19 cellular contexts compared by ENCODE assay signal in genomic region chr15:49135342-49135857, GRCh38. TPM values are rescaled to one million over a fixed set of nuclear protein-coding genes. Genes with fewer than 3 reads are reported as not detected.
DNase-seq lines count a peak whose midpoint lies in the region; ATAC-seq, FAIRE-seq and TF ChIP-seq lines count a peak whose summit lies in the region.
"Had no signal": no experiment of that assay in that cellular context is flagged by ENCODE, and none has a peak within 500 bp of the region (broad histone marks: within the 10 kb centered on the region; RNA-seq: fewer than 3 reads in every experiment).

No MANE protein-coding gene starts in this region.

- H3K4me2 ChIP-seq in mammary epithelial cell (ENCODE audit: insufficient read depth, low read depth, low read length) (peak overlapping the region; percentile 38), GM12878 (ENCODE audit: control insufficient read depth, insufficient read depth) (no peak overlapping the region), OCI-LY7 (ENCODE audit: low read length) (no peak overlapping the region)
- H3K4me2 ChIP-seq: neural progenitor cell had no signal

- no peaks in the 10 kb centered on the region for H4K20me1 ChIP-seq in mammary epithelial cell (ENCODE audit: insufficient read depth, low read length)
- H4K20me1 ChIP-seq in GM12878 (ENCODE audit: control insufficient read depth, insufficient read depth): no peaks in the 10 kb centered on the region
- H4K20me1 ChIP-seq in OCI-LY7 (ENCODE audit: insufficient read depth, low read length): no peaks in the 10 kb centered on the region

- H3K4me3 ChIP-seq in mammary epithelial cell (replicated peaks in 1 of 3; ENCODE audit: insufficient read depth in 1 of 3, low read depth in 2 of 3, low read length in 3 of 3) (no peak overlapping the region), GM12878 (no peak overlapping the region), body of pancreas (no peak overlapping the region), OCI-LY7 (ENCODE audit: low read depth, low read length, poor library complexity, severe bottlenecking) (no peak overlapping the region)
- H3K4me3 ChIP-seq: neural progenitor cell had no signal

- POLR2A ChIA-PET in MCF 10A (lab: Yijun Ruan, JAX): no interaction called here
- POLR2A ChIA-PET in GM12878 (lab: Charles Lee): no interaction called here
- POLR2A ChIA-PET in OCI-LY7 (lab: Charles Lee): no interaction called here

- TF ChIP-seq EP300 in GM12878 (IDR thresholded peaks at IDR 0.05; ENCODE audit: borderline replicate concordance in 1 of 2, control insufficient read depth in 1 of 2, low read depth in 2 of 2, low read length in 2 of 2): no peak

- peaks cover 6% of the 10 kb centered on the region for H3K4me1 Mint-ChIP-seq in MCF 10A (ENCODE audit: insufficient read depth, unreplicated experiment)
- H3K4me1 Mint-ChIP-seq in stimulated activated naive CD8-positive, alpha-beta T cell treated with anti-CD3 and anti-CD28 coated beads, Interleukin-15, amount 100 ng/mL, for 72 hours: peaks cover 8% of the 10 kb centered on the region
- H3K4me1 Mint-ChIP-seq: activated B cell treated with CpG ODN at 0.5 μM for 24 hours, B cell, neural progenitor cell had no signal

- CTCF ChIA-PET in mammary epithelial cell (lab: Charles Lee; ENCODE audit: low non-redundant PET): no interaction called here
- CTCF ChIA-PET in MCF 10A (lab: Yijun Ruan, JAX): interaction anchor here (1.1 kb wide), 1 partner anchor 10 kb away, joined by 4 read pairs; no protein-coding TSS in a partner anchor
- CTCF ChIA-PET in GM12878 (lab: Yijun Ruan, JAX): interaction anchor here (0.6 kb wide), 1 partner anchor 486 kb away, joined by 3 read pairs; no protein-coding TSS in a partner anchor
- CTCF ChIA-PET in OCI-LY7 (lab: Charles Lee; ENCODE audit: unreplicated experiment): no interaction called here

- H3K36me3 Mint-ChIP-seq in MCF 10A (ENCODE audit: insufficient read depth, unreplicated experiment): peaks cover 83% of the 10 kb centered on the region

- FAIRE-seq in GM12878 (lab: Jason Lieb, UNC): no peak
- FAIRE-seq: urothelium cell line had no signal

- TF ChIP-seq RAD21 in GM12878 (IDR thresholded peaks at IDR 0.05; ENCODE audit: insufficient read depth, low read depth, low read length): no peak

- H2AFZ ChIP-seq in mammary epithelial cell (ENCODE audit: low read depth, low read length) (no peak overlapping the region), GM12878 (ENCODE audit: control insufficient read depth, low read depth, low read length) (no peak overlapping the region), OCI-LY7 (ENCODE audit: low read length) (no peak overlapping the region)
- H2AFZ ChIP-seq: neural progenitor cell had no signal

- H3K79me2 ChIP-seq in mammary epithelial cell (ENCODE audit: insufficient read depth, low read length): peaks cover 29% of the 10 kb centered on the region
- H3K79me2 ChIP-seq in GM12878 (ENCODE audit: control insufficient read depth, insufficient read depth, low read length): no peaks in the 10 kb centered on the region
- H3K79me2 ChIP-seq in OCI-LY7 (ENCODE audit: insufficient read depth, low read depth, low read length): peaks cover 2% of the 10 kb centered on the region; the same call in 1 of the 2 replicates

- no peaks in the 10 kb centered on the region for H3K9me3 Mint-ChIP-seq in MCF 10A (ENCODE audit: unreplicated experiment)
- H3K9me3 Mint-ChIP-seq in stimulated activated naive CD8-positive, alpha-beta T cell treated with anti-CD3 and anti-CD28 coated beads, Interleukin-15, amount 100 ng/mL, for 72 hours: no peaks in the 10 kb centered on the region
- H3K9me3 Mint-ChIP-seq: activated B cell treated with CpG ODN at 0.5 μM for 24 hours; dendritic cell treated with granulocyte-macrophage colony-stimulating factor and Interleukin-4, amounts not matched to agents 40 ng/mL and 50 ng/mL, for 4 days; neural progenitor cell had no signal

- dilution Hi-C loops in mammary epithelial cell (cut with HindIII; ENCODE audit: low sequenced_read_pairs): loop anchor here (25.0 kb wide), 1 partner anchor 273 kb away; no protein-coding TSS in a partner anchor

- H3K9me3 ChIP-seq in mammary epithelial cell (replicated peaks; ENCODE audit: insufficient read depth, low read length) (no peaks in the 10 kb centered on the region), GM12878 (replicated peaks; ENCODE audit: control insufficient read depth, insufficient read depth, low read length) (no peaks in the 10 kb centered on the region), body of pancreas (no peaks in the 10 kb centered on the region), OCI-LY7 (ENCODE audit: low read length) (no peaks in the 10 kb centered on the region)

- ATAC-seq in HG03354 (IDR thresholded peaks at IDR 0.05; ENCODE audit: poor library complexity, severe bottlenecking, unreplicated experiment) (peak; percentile 51), GM12878 (peak; percentile 72), body of pancreas (no peak), HG02642 (IDR thresholded peaks at IDR 0.05; ENCODE audit: poor library complexity, unreplicated experiment) (no peak)
- ATAC-seq in stimulated activated naive CD8-positive, alpha-beta T cell treated with anti-CD3 and anti-CD28 coated beads, Interleukin-15, amount 100 ng/mL, for 72 hours: no peak

- 100% methylated on average over 2 of the region's 2 CpGs for WGBS in mammary epithelial cell (ENCODE audit: low coverage, missing lambda C conversion rate)
- 97% methylated on average over 2 of the region's 2 CpGs for WGBS in GM12878 (ENCODE audit: insufficient coverage, insufficient replicate concordance, low lambda C conversion rate, missing lambda C conversion rate)
- WGBS in body of pancreas, 2 donors: 47 to 50% methylated on average over 2 of the region's 2 CpGs

- H3K9ac ChIP-seq in mammary epithelial cell (ENCODE audit: insufficient read depth, low read length): no peak overlapping the region
- H3K9ac ChIP-seq in GM12878 (ENCODE audit: control insufficient read depth, insufficient read depth, low read length): no peak overlapping the region
- H3K9ac ChIP-seq: neural progenitor cell had no signal

- no peak overlapping the region for H3K4me3 Mint-ChIP-seq in MCF 10A (ENCODE audit: unreplicated experiment)
- H3K4me3 Mint-ChIP-seq in stimulated activated naive CD8-positive, alpha-beta T cell treated with anti-CD3 and anti-CD28 coated beads, Interleukin-15, amount 100 ng/mL, for 72 hours: no peak overlapping the region
- H3K4me3 Mint-ChIP-seq: activated B cell treated with CpG ODN at 0.5 μM for 24 hours; B cell; dendritic cell treated with granulocyte-macrophage colony-stimulating factor and Interleukin-4, amounts not matched to agents 40 ng/mL and 50 ng/mL, for 4 days; neural progenitor cell had no signal

- RAD21 ChIA-PET in GM12878 (lab: Charles Lee; ENCODE audit: unreplicated experiment): no interaction called here

- peaks cover 13% of the 10 kb centered on the region for H3K4me1 ChIP-seq in mammary epithelial cell (ENCODE audit: insufficient read depth, low read length)
- H3K4me1 ChIP-seq in GM12878 (ENCODE audit: control insufficient read depth, insufficient read depth, low read length): peaks cover 5% of the 10 kb centered on the region; the same call in 1 of the 2 replicates
- H3K4me1 ChIP-seq in body of pancreas: no peaks in the 10 kb centered on the region
- H3K4me1 ChIP-seq in OCI-LY7 (ENCODE audit: insufficient read depth, low read length, poor library complexity, severe bottlenecking): no peaks in the 10 kb centered on the region
- H3K4me1 ChIP-seq: neural progenitor cell had no signal

- no peaks in the 10 kb centered on the region for H3K27me3 Mint-ChIP-seq in MCF 10A (ENCODE audit: insufficient read depth, unreplicated experiment)
- H3K27me3 Mint-ChIP-seq in stimulated activated naive CD8-positive, alpha-beta T cell treated with anti-CD3 and anti-CD28 coated beads, Interleukin-15, amount 100 ng/mL, for 72 hours: no peaks in the 10 kb centered on the region
- H3K27me3 Mint-ChIP-seq: activated B cell treated with CpG ODN at 0.5 μM for 24 hours; B cell; dendritic cell treated with granulocyte-macrophage colony-stimulating factor and Interleukin-4, amounts not matched to agents 40 ng/mL and 50 ng/mL, for 4 days had no signal

- SMC1A ChIA-PET in GM12878 (lab: Charles Lee; ENCODE audit: uncharacterized antibody, unreplicated experiment): no interaction called here

- no peaks in the 10 kb centered on the region for H3K9me2 ChIP-seq in OCI-LY7 (ENCODE audit: insufficient read depth, low read length)

- no peak overlapping the region for H3K27ac Mint-ChIP-seq in MCF 10A (ENCODE audit: low read depth, unreplicated experiment)
- peak overlapping the region; percentile 77 to 80 for H3K27ac Mint-ChIP-seq in stimulated activated naive CD8-positive, alpha-beta T cell treated with anti-CD3 and anti-CD28 coated beads, Interleukin-15, amount 100 ng/mL, for 72 hours
- H3K27ac Mint-ChIP-seq: activated B cell treated with CpG ODN at 0.5 μM for 24 hours; B cell; dendritic cell treated with granulocyte-macrophage colony-stimulating factor and Interleukin-4, amounts not matched to agents 40 ng/mL and 50 ng/mL, for 4 days; neural progenitor cell had no signal

- H3K27me3 ChIP-seq in mammary epithelial cell (ENCODE audit: insufficient read depth, low read length) (no peaks in the 10 kb centered on the region), GM12878 (replicated peaks in 1 of 2; ENCODE audit: control insufficient read depth in 2 of 2, insufficient read depth in 2 of 2, low read length in 1 of 2) (no peaks in the 10 kb centered on the region), body of pancreas (no peaks in the 10 kb centered on the region)
- H3K27me3 ChIP-seq: foreskin keratinocyte, neural progenitor cell had no signal

- TF ChIP-seq CTCF in mammary epithelial cell (conservative IDR thresholded peaks at IDR 0.05 in 1 of 2, IDR thresholded peaks at IDR 0.05 in 1 of 2; ENCODE audit: extremely low read depth in 1 of 2, insufficient read depth in 1 of 2, low read depth in 1 of 2, low read length in 2 of 2) (no peak), MCF 10A (IDR thresholded peaks at IDR 0.05; ENCODE audit: unreplicated experiment) (no peak), GM12878 (IDR thresholded peaks at IDR 0.05 in 2 of 3, conservative IDR thresholded peaks at IDR 0.05 in 1 of 3; ENCODE audit: control insufficient read depth in 2 of 3, extremely low read depth in 1 of 3, insufficient read depth in 1 of 3, low read depth in 3 of 3, low read length in 3 of 3) (no peak), body of pancreas (IDR thresholded peaks at IDR 0.05) (no peak), OCI-LY7 (conservative IDR thresholded peaks at IDR 0.05; ENCODE audit: low read length) (no peak)

- DNase-seq in mammary epithelial cell (no peak), MCF 10A (ENCODE audit: unreplicated experiment) (no peak), GM12878 (ENCODE audit: low read depth, low spot score) (no peak), body of pancreas (no peak), OCI-LY7 (ENCODE audit: low spot score) (no peak)
- no peak for DNase-seq in stimulated activated naive CD8-positive, alpha-beta T cell treated with anti-CD3 and anti-CD28 coated beads, Interleukin-15, amount 100 ng/mL, for 72 hours
- DNase-seq: activated B cell treated with CpG ODN at 0.5 μM for 24 hours; activated effector memory CD4-positive, alpha-beta T cell treated with Interleukin-2 at 50 U/mL for 16 hours; kidney; NCI-H1048; NCI-H446; Right ventricle myocardium superior had no signal

- in situ Hi-C loops in mammary epithelial cell (cut with MboI; ENCODE audit: low sequenced_read_pairs in 2 of 2): loop anchor here in 1 of 2 donors (25.0 kb wide), 1 partner anchor 273 kb away; no protein-coding TSS in a partner anchor
- in situ Hi-C loops in GM12878 (cut with MboI): no loop called here

- H3K36me3 ChIP-seq in mammary epithelial cell (ENCODE audit: insufficient read depth, low read length) (peaks cover 30% of the 10 kb centered on the region), GM12878 (ENCODE audit: control insufficient read depth in 2 of 2, insufficient read depth in 2 of 2, low read length in 1 of 2) (peaks cover 0 to 23% of the 10 kb centered on the region in 2 experiments; a peak in 2 of 4 replicates), body of pancreas (replicated peaks in 1 of 2; ENCODE audit: insufficient read depth in 1 of 2, low read depth in 2 of 2) (peaks cover 0 to 32% of the 10 kb centered on the region in 2 donors), OCI-LY7 (ENCODE audit: insufficient read depth, low read length) (peaks cover 97% of the 10 kb centered on the region)

- no TSS peak for BruUV-seq in mammary epithelial cell (replicated peaks; lab: Mats Ljungman, UMichigan)
- BruUV-seq in MCF 10A (replicated peaks; lab: Mats Ljungman, UMichigan): no TSS peak
- BruUV-seq in GM12878 (replicated peaks; lab: Mats Ljungman, UMichigan): no TSS peak
- BruUV-seq in OCI-LY7 (replicated peaks; lab: Mats Ljungman, UMichigan): no TSS peak

- TF ChIP-seq POLR2A in GM12878 (IDR thresholded peaks at IDR 0.05; ENCODE audit: low read depth, low read length) (no peak), body of pancreas (IDR thresholded peaks at IDR 0.05) (no peak)

- H3K27ac ChIP-seq in mammary epithelial cell (ENCODE audit: insufficient read depth, low read depth, low read length): peak overlapping the region; percentile 18
- H3K27ac ChIP-seq in GM12878 (ENCODE audit: control insufficient read depth, insufficient read depth): no peak overlapping the region
- H3K27ac ChIP-seq in body of pancreas: no peak overlapping the region
- H3K27ac ChIP-seq in OCI-LY7 (ENCODE audit: low read depth, low read length, poor library complexity, severe bottlenecking): no peak overlapping the region
- H3K27ac ChIP-seq: foreskin keratinocyte, neural progenitor cell had no signal

- intact Hi-C loops in mammary epithelial cell (cut with micrococcal nuclease) (no loop called here), MCF 10A (cut with micrococcal nuclease) (no loop called here), GM12878 (cut with micrococcal nuclease; ENCODE audit: unreplicated experiment) (no loop called here), body of pancreas (cut with DNase I) (no loop called here), OCI-LY7 (cut with micrococcal nuclease; ENCODE audit: unreplicated experiment) (no loop called here)

RNA-seq across cellular contexts. Expression of gene COPS2, which starts 20.0 kb away (rescaled TPM):
- total RNA-seq in mammary epithelial cell: 10 to 100 TPM; 44.7 to 88.3 TPM
- polyA plus RNA-seq in mammary epithelial cell: 37.2 TPM
- 15.5 TPM for polyA minus RNA-seq in mammary epithelial cell
- 123 and 132 TPM in 2 replicates for total RNA-seq in MCF 10A (2022)
- total RNA-seq in GM12878 (2013; cell fraction: nucleolus; rRNA removed): 56.6 and 60.9 TPM in 2 replicates
- 31.5 and 35.3 TPM in 2 replicates for total RNA-seq in GM12878 (2014; rRNA removed)
- 102 and 106 TPM in 2 replicates for total RNA-seq in GM12878 (2014; rRNA removed; fragmentation: Illumina TruSeq; extraction: Trizol)
- 72.0 and 74.6 TPM in 2 replicates for total RNA-seq in GM12878 (2021)
- polyA plus RNA-seq in GM12878 (2011; ENCODE audit: low read depth): 38.0 TPM
- 78.0 and 155 TPM in 2 replicates for polyA plus RNA-seq in GM12878 (2011; rRNA removed)
- polyA plus RNA-seq in GM12878 (2011; cell fraction: cytosol; rRNA removed): 18.2 and 23.2 TPM in 2 replicates
- 22.7 and 24.1 TPM in 2 replicates for polyA plus RNA-seq in GM12878 (2011; cell fraction: nucleus; rRNA removed)
- polyA plus RNA-seq in GM12878 (2012): 51.4 and 61.9 TPM in 2 replicates
- polyA plus RNA-seq in GM12878 (2014; fragmentation: Illumina TruSeq; extraction: Trizol): 115 and 156 TPM in 2 replicates
- polyA plus RNA-seq in GM12878 (2014; fragmentation: Nextera tagmentation; extraction: Ambion mirVana): 10 to 100 TPM; 74.5 to 85.9 TPM
- polyA plus RNA-seq in GM12878 (2014; rRNA removed): 62.6 and 78.7 TPM in 2 replicates
- 10 to 100 TPM; 40.9 to 50.9 TPM for polyA plus RNA-seq in GM12878 (2016; fragmentation: Nextera tagmentation; extraction: Ambion mirVana)
- 30.9 and 58.7 TPM in 2 replicates for polyA minus RNA-seq in GM12878 (2011; rRNA and poly(A)+ RNA removed)
- polyA minus RNA-seq in GM12878 (2011; cell fraction: cytosol; rRNA and poly(A)+ RNA removed): 20.1 and 21.2 TPM in 2 replicates
- 16.3 and 30.5 TPM in 2 replicates for polyA minus RNA-seq in GM12878 (2011; cell fraction: nucleus; rRNA and poly(A)+ RNA removed)
- total RNA-seq in body of pancreas: 10 to 100 TPM; 17.5 to 33.7 TPM
- total RNA-seq in OCI-LY7 (2014; rRNA removed; shearing (Covaris generic)): 24.6 and 38.6 TPM in 2 replicates
- total RNA-seq in OCI-LY7 (2022): 74.2 and 81.2 TPM in 2 replicates

RNA-seq across cellular contexts. Expression of gene GALK2, which starts 34.6 kb away (rescaled TPM):
- total RNA-seq in mammary epithelial cell (10 to 100 TPM; 24.7 to 25.0 TPM), MCF 10A (2022) (41.6 and 43.5 TPM in 2 replicates), GM12878 (2014; rRNA removed) (16.5 and 18.6 TPM in 2 replicates), GM12878 (2014; rRNA removed; fragmentation: Illumina TruSeq; extraction: Trizol) (14.2 and 18.0 TPM in 2 replicates), GM12878 (2021) (11.9 and 15.1 TPM in 2 replicates), body of pancreas (10 to 100 TPM; 21.5 to 35.6 TPM), OCI-LY7 (2022) (26.8 and 27.9 TPM in 2 replicates)
- polyA plus RNA-seq in mammary epithelial cell (22.0 TPM), GM12878 (2011; rRNA removed) (13.5 and 16.2 TPM in 2 replicates), GM12878 (2014; fragmentation: Illumina TruSeq; extraction: Trizol) (13.5 and 17.4 TPM in 2 replicates), GM12878 (2014; fragmentation: Nextera tagmentation; extraction: Ambion mirVana) (10 to 100 TPM; 20.8 to 26.7 TPM), GM12878 (2014; rRNA removed) (10.0 and 14.0 TPM in 2 replicates), GM12878 (2016; fragmentation: Nextera tagmentation; extraction: Ambion mirVana) (10 to 100 TPM; 17.7 to 18.2 TPM)
- 41.4 TPM for polyA minus RNA-seq in mammary epithelial cell
- total RNA-seq in GM12878 (2013; cell fraction: nucleolus; rRNA removed): 45.1 and 46.2 TPM in 2 replicates
- polyA plus RNA-seq in GM12878 (2011; ENCODE audit: low read depth): 9.5 TPM
- 11.2 and 11.9 TPM in 2 replicates for polyA plus RNA-seq in GM12878 (2011; cell fraction: cytosol; rRNA removed)
- polyA plus RNA-seq in GM12878 (2011; cell fraction: nucleus; rRNA removed): 9.1 and 10.8 TPM in 2 replicates
- 14.1 and 17.6 TPM in 2 replicates for polyA plus RNA-seq in GM12878 (2012)
- polyA minus RNA-seq in GM12878 (2011; rRNA and poly(A)+ RNA removed): 15.4 and 24.9 TPM in 2 replicates
- 4.4 and 10.1 TPM in 2 replicates for polyA minus RNA-seq in GM12878 (2011; cell fraction: cytosol; rRNA and poly(A)+ RNA removed)
- polyA minus RNA-seq in GM12878 (2011; cell fraction: nucleus; rRNA and poly(A)+ RNA removed): 25.3 and 32.4 TPM in 2 replicates
- 21.1 and 31.5 TPM in 2 replicates for total RNA-seq in OCI-LY7 (2014; rRNA removed; shearing (Covaris generic))

Comparison
In these comparisons a context has a peak if more than half of its experiments do, and no peak if none do; other contexts are left out.
1. CTCF ChIA-PET loops: an anchor here in MCF 10A (1.1 kb wide) and GM12878 (0.6 kb wide); none called in mammary epithelial cell and OCI-LY7.
2. ATAC-seq: peak in HG03354 (single experiment) and GM12878 (single experiment); none in stimulated activated naive CD8-positive, alpha-beta T cell treated with anti-CD3 and anti-CD28 coated beads, Interleukin-15, amount 100 ng/mL, for 72 hours (single experiment), body of pancreas (single experiment) and HG02642 (single experiment).